In the genomic region with DNA sequence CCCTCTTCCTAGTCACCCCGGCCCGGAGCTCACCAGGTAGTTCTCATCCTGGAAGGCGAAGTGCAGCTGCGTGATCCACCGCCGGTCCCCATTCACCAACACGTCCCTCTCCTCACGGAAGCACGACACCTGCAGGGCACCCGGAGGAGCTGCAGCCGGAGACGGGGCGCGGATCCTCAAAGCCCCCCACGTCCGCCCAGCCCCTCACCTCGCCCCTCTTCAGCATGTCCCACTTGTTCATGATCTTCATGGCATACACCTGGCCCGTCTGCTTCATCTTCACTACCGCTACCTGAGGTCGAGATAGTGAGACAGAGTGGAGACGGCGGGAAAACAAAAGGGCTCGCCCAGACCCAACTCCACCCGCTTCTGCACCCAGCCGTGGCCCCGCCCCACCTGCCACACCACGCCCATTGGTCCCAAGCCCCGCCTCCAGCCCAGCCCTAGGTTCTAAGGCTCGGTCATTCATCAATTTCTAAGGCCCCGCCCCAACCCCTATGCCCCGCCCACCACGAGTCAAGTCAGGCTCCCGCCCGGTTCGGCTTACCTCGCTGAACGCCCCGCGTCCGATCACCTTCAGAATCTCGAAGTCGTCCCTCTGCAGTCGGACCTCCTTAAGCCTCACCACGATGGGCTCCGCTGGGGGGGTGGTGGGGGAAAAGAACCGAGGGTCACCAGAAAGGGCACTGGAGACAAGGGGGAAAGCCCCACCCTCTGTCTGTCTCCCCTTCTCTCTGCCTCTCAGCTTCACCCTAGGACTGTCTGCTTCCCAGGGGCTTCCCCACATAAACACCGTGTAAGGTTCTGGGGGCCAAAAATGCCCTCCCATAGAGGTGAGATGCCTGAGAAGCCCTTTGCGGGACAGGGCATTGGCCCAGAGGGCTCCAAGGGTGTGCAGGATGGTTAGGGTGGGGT, we compare ENCODE assay signal across 8 cellular contexts. TPM values are rescaled to one million over a fixed set of nuclear protein-coding genes. Genes with fewer than 3 reads are reported as not detected.
A peak's percentile ranks its signal among the peaks of the same experiment; 100 is the strongest.
DNase-seq lines count a peak whose midpoint lies in the region; ATAC-seq and TF ChIP-seq lines count a peak whose summit lies in the region.

No MANE protein-coding gene starts in this region.

- H3K9me3 Mint-ChIP-seq in activated T-cell treated with anti-CD3 and anti-CD28 coated beads, Interleukin-2, amount 50 U/mL, for 24 hours = no peaks in the 10 kb centered on the region

- TF ChIP-seq EP300 in tibial nerve (IDR thresholded peaks at IDR 0.05) = no peak

- H4K20me1 ChIP-seq in osteoblast (ENCODE audit: insufficient read depth, low read length) = peaks cover 36% of the 10 kb centered on the region

- H3K4me1 ChIP-seq in osteoblast (ENCODE audit: insufficient read depth, low read length) (peaks cover 32% of the 10 kb centered on the region), tibial nerve (peaks cover 0 to 65% (median 40%) of the 10 kb centered on the region in 4 donors)

- peaks cover 27% of the 10 kb centered on the region for H3K79me2 ChIP-seq in osteoblast (ENCODE audit: insufficient read depth, low read length)

- H3K4me1 Mint-ChIP-seq in activated T-cell treated with anti-CD3 and anti-CD28 coated beads, Interleukin-2, amount 50 U/mL, for 24 hours (ENCODE audit: low read depth) = peaks cover 20% of the 10 kb centered on the region

- H3K4me3 Mint-ChIP-seq in activated T-cell treated with anti-CD3 and anti-CD28 coated beads, Interleukin-2, amount 50 U/mL, for 24 hours = peak overlapping the region; percentile 73

- H3K27ac Mint-ChIP-seq in activated T-cell treated with anti-CD3 and anti-CD28 coated beads, Interleukin-2, amount 50 U/mL, for 24 hours = peak overlapping the region; percentile 67

- peaks cover 28% of the 10 kb centered on the region for H3K36me3 Mint-ChIP-seq in activated T-cell treated with anti-CD3 and anti-CD28 coated beads, Interleukin-2, amount 50 U/mL, for 24 hours (ENCODE audit: low read depth)

- no peak overlapping the region for H3K27ac ChIP-seq in osteoblast (ENCODE audit: low read depth, low read length)
- peak overlapping the region in 2 of 4 donors; percentile 22 to 89 for H3K27ac ChIP-seq in tibial nerve

- H3K4me2 ChIP-seq in osteoblast (ENCODE audit: insufficient read depth, low read length) = no peak overlapping the region

- H3K4me3 ChIP-seq in fibroblast of the aortic adventitia (ENCODE audit: low read depth, low read length) = peak overlapping the region; percentile 74
- H3K4me3 ChIP-seq in osteoblast (ENCODE audit: insufficient read depth, low read length) = no peak overlapping the region
- peak overlapping the region in 2 of 4 donors; percentile 19 to 37 for H3K4me3 ChIP-seq in tibial nerve

- peak; percentile 67 for DNase-seq in SIG-M5 treated with dmso at 0.1 percent for 504 hours (lab: John Stamatoyannopoulos, UW; ENCODE audit: unreplicated experiment)
- DNase-seq in SIG-M5 (lab: John Stamatoyannopoulos, UW) = no peak
- peak; percentile 38 for DNase-seq in NOMO-1 treated with DMSO at 0.1 percent for 48 hours (lab: John Stamatoyannopoulos, UW; ENCODE audit: unreplicated experiment)
- DNase-seq in activated T-cell treated with anti-CD3 and anti-CD28 coated beads, Interleukin-2, amount 50 U/mL, for 24 hours = peak; percentile 94
- DNase-seq in fibroblast of the aortic adventitia (ENCODE audit: low read depth) = peak; percentile 49
- DNase-seq in osteoblast (ENCODE audit: insufficient read length, low spot score, missing footprints) = peak; percentile 95
- peak; percentile 88 to 90 for DNase-seq in tibial nerve (ENCODE audit: low spot score in 2 of 2)

- H3K36me3 ChIP-seq in osteoblast (ENCODE audit: insufficient read depth, low read length) (peaks cover 33% of the 10 kb centered on the region), tibial nerve (peaks cover 0 to 32% (median 0%) of the 10 kb centered on the region in 3 donors)

- H2AFZ ChIP-seq in osteoblast (ENCODE audit: low read length) = no peak overlapping the region

- TF ChIP-seq POLR2A in tibial nerve (IDR thresholded peaks at IDR 0.05) = no peak

- H3K9me3 ChIP-seq in osteoblast (ENCODE audit: low read depth, low read length) = no peaks in the 10 kb centered on the region
- no peaks in the 10 kb centered on the region for H3K9me3 ChIP-seq in tibial nerve

- 26 to 31% methylated on average over 46 of the region's 48 CpGs for WGBS in tibial nerve, 2 donors

- H3K27me3 Mint-ChIP-seq in activated T-cell treated with anti-CD3 and anti-CD28 coated beads, Interleukin-2, amount 50 U/mL, for 24 hours = peaks cover 38% of the 10 kb centered on the region

- H3K27me3 ChIP-seq in osteoblast (ENCODE audit: insufficient read depth, low read length) (no peaks in the 10 kb centered on the region), tibial nerve (no peaks in the 10 kb centered on the region)

- ATAC-seq in HG03439 (IDR thresholded peaks at IDR 0.05; ENCODE audit: unreplicated experiment) = peak; percentile 66

- peak; percentile 42 for TF ChIP-seq CTCF in fibroblast of the aortic adventitia (IDR thresholded peaks at IDR 0.05; ENCODE audit: insufficient read depth, low read length)
- TF ChIP-seq CTCF in osteoblast (IDR thresholded peaks at IDR 0.05; ENCODE audit: extremely low read depth, low read depth, low read length) = no peak
- TF ChIP-seq CTCF in tibial nerve (IDR thresholded peaks at IDR 0.05) = peak; percentile 47 to 72 (median 56)

RNA-seq across cellular contexts. Expression of a gene that starts 2.8 kb away (rescaled TPM):
- 46.5 and 85.2 TPM in 2 replicates for total RNA-seq in fibroblast of the aortic adventitia (ENCODE audit: low replicate concordance)
- total RNA-seq in osteoblast = 26.8 and 30.4 TPM in 2 replicates
- 10 to 100 TPM; 59.0 to 87.9 (median 77.4) TPM for total RNA-seq in tibial nerve

RNA-seq across cellular contexts. Expression of a gene that starts 10.4 kb away (rescaled TPM):
- total RNA-seq in fibroblast of the aortic adventitia (ENCODE audit: low replicate concordance) (9.5 and 16.4 TPM in 2 replicates), osteoblast (11.6 and 11.8 TPM in 2 replicates), tibial nerve (10 to 100 TPM; 21.0 to 31.0 (median 22.9) TPM)

RNA-seq across cellular contexts. Expression of a gene that starts 13.2 kb away (rescaled TPM):
- total RNA-seq in fibroblast of the aortic adventitia (ENCODE audit: low replicate concordance) (28.6 and 41.4 TPM in 2 replicates), osteoblast (48.5 and 49.2 TPM in 2 replicates), tibial nerve (10 to 100 TPM; 28.4 to 75.0 (median 53.8) TPM)

RNA-seq across cellular contexts. Expression of a gene that starts 35.6 kb away (rescaled TPM):
- total RNA-seq in fibroblast of the aortic adventitia (ENCODE audit: low replicate concordance) (0.18 TPM in 1 of 2 replicates, not detected in the other), osteoblast (under 0.01 and 0.29 TPM in 2 replicates), tibial nerve (under 1 TPM in 1 of 4 donors, not detected in 3; 0.30 TPM)

RNA-seq across cellular contexts. Expression of a gene that starts 46.2 kb away (rescaled TPM):
- total RNA-seq in fibroblast of the aortic adventitia (ENCODE audit: low replicate concordance) = not detected in 2 replicates
- total RNA-seq in osteoblast = not detected in 2 replicates
- not detected for total RNA-seq in tibial nerve
